Comparison of ENCODE assay signal across 8 cellular contexts in genomic region chr14:60247994-60248696, GRCh38. TPM values are rescaled to one million over a fixed set of nuclear protein-coding genes. Genes with fewer than 3 reads are reported as not detected.
DNase-seq lines count a peak whose midpoint lies in the region; ATAC-seq and TF ChIP-seq lines count a peak whose summit lies in the region.

No MANE protein-coding gene starts in this region.

- H3K36me3 ChIP-seq in adipocyte (ENCODE audit: control insufficient read depth, insufficient read depth, low read length, severe bottlenecking), result no peaks in the 10 kb centered on the region
- no peaks in the 10 kb centered on the region for H3K36me3 ChIP-seq in parathyroid adenoma (ENCODE audit: control insufficient read depth, insufficient read depth, low read length)
- H3K36me3 ChIP-seq in tibial nerve, result no peaks in the 10 kb centered on the region

- H3K9ac ChIP-seq in adipocyte (ENCODE audit: low read length), result peak overlapping the region; percentile 97
- peak overlapping the region; percentile 92 for H3K9ac ChIP-seq in parathyroid adenoma

- ATAC-seq in HG02588 (IDR thresholded peaks at IDR 0.05; ENCODE audit: unreplicated experiment), result peak; percentile 61

- H3K4me1 ChIP-seq in adipocyte (ENCODE audit: control insufficient read depth, insufficient read depth, low read length) (peaks cover 31% of the 10 kb centered on the region), parathyroid adenoma (peaks cover 8% of the 10 kb centered on the region), tibial nerve (peaks cover 0 to 31% (median 18%) of the 10 kb centered on the region in 4 donors)

- intact Hi-C loops in cardiac septum (cut with DNase I), result loop anchor here (2.0 kb wide), 1 partner anchor 155 kb away; no protein-coding TSS in a partner anchor

- H3K9me3 ChIP-seq in adipocyte (ENCODE audit: control insufficient read depth, low read length) (no peaks in the 10 kb centered on the region), parathyroid adenoma (ENCODE audit: control insufficient read depth, low read length) (no peaks in the 10 kb centered on the region), tibial nerve (no peaks in the 10 kb centered on the region)

- H3K4me2 ChIP-seq in parathyroid adenoma (ENCODE audit: low read length), result peak overlapping the region; percentile 89

- H3K27ac ChIP-seq in parathyroid adenoma (peak overlapping the region; percentile 98), tibial nerve (peak overlapping the region; percentile 98 to 100 (median 99))

- peak; percentile 38 to 72 for TF ChIP-seq POLR2A in tibial nerve (IDR thresholded peaks at IDR 0.05)

- peak in 1 of 2 donors; percentile 92 for TF ChIP-seq EP300 in tibial nerve (IDR thresholded peaks at IDR 0.05)

- H2AFZ ChIP-seq in parathyroid adenoma, result peak overlapping the region; percentile 98

- H3K27me3 ChIP-seq in adipocyte (replicated peaks; ENCODE audit: control insufficient read depth, insufficient read depth, low read length) (no peaks in the 10 kb centered on the region), parathyroid adenoma (ENCODE audit: control insufficient read depth, insufficient read depth, low read length) (no peaks in the 10 kb centered on the region), tibial nerve (no peaks in the 10 kb centered on the region)

- WGBS in tibial nerve, 2 donors, result 0% methylated on average over 27 of the region's 27 CpGs

- TF ChIP-seq CTCF in parathyroid adenoma (IDR thresholded peaks at IDR 0.05) (no peak), tibial nerve (IDR thresholded peaks at IDR 0.05) (no peak)

- DNase-seq in GM03348 (ENCODE audit: low spot score) (peak; percentile 94), NCI-H1048 (lab: John Stamatoyannopoulos, UW) (peak; percentile 77), SW 1271 (lab: John Stamatoyannopoulos, UW) (peak; percentile 66 to 92), adipocyte (ENCODE audit: low read depth) (peak; percentile 96), cardiac septum (ENCODE audit: low spot score) (peak; percentile 97), tibial nerve (ENCODE audit: low spot score in 2 of 2) (peak; percentile 80 to 90)

- H3K4me3 ChIP-seq in adipocyte (ENCODE audit: low read length) (peak overlapping the region; percentile 89), parathyroid adenoma (ENCODE audit: low read depth, low read length) (peak overlapping the region; percentile 78), tibial nerve (peak overlapping the region; percentile 79 to 97 (median 89))

- peaks cover 7% of the 10 kb centered on the region for H3K79me2 ChIP-seq in parathyroid adenoma

RNA-seq across cellular contexts. Expression of gene PPM1A, which starts 0.9 kb away (rescaled TPM):
- total RNA-seq in cardiac septum, result 88.5 TPM
- 10 to 100 TPM; 28.2 to 43.7 (median 40.4) TPM for total RNA-seq in tibial nerve

Comparison
In these comparisons a context has a peak if more than half of its experiments do, and no peak if none do; other contexts are left out.
1. Peak in every context shown above with its lines: DNase-seq, ATAC-seq, H3K4me3 ChIP-seq and H3K27ac ChIP-seq.